Comparison of ENCODE assay signal across 9 cellular contexts in genomic region chrX:149945087-149945670, GRCh38. TPM values are rescaled to one million over a fixed set of nuclear protein-coding genes. Genes with fewer than 3 reads are reported as not detected.
"Had no signal": no experiment of that assay in that cellular context is flagged by ENCODE, and none has a peak within 500 bp of the region (broad histone marks: within the 10 kb centered on the region; RNA-seq: fewer than 3 reads in every experiment).

No MANE protein-coding gene starts in this region.

RNA-seq across cellular contexts. Expression of gene HSFX4, which starts 15.8 kb away (rescaled TPM):
- total RNA-seq: LHCN-M2, MCF 10A, NCI-H460, OCI-LY7, PC-9, Right ventricle myocardium inferior, RPMI7951, SJCRH30, SK-MEL-5 had no signal
